12 cellular contexts compared by ENCODE assay signal in genomic region chr4:38583102-38583501, GRCh38.
DNase-seq lines count a peak whose midpoint lies in the region; ATAC-seq and TF ChIP-seq lines count a peak whose summit lies in the region.
"Had no signal": no experiment of that assay in that cellular context is flagged by ENCODE, and none has a peak within 500 bp of the region (broad histone marks: within the 10 kb centered on the region; RNA-seq: fewer than 3 reads in every experiment).

No MANE protein-coding gene starts in this region.

- H3K27ac Mint-ChIP-seq in T-cell: peak overlapping the region; percentile 73 to 85
- peak overlapping the region; percentile 63 to 64 for H3K27ac Mint-ChIP-seq in effector memory CD8-positive, alpha-beta T cell

- no peaks in the 10 kb centered on the region for H3K36me3 ChIP-seq in smooth muscle cell (ENCODE audit: low read depth)

- H3K27me3 Mint-ChIP-seq in T-cell: no peaks in the 10 kb centered on the region
- H3K27me3 Mint-ChIP-seq in effector memory CD8-positive, alpha-beta T cell: no peaks in the 10 kb centered on the region

- H3K9me3 ChIP-seq in smooth muscle cell (replicated peaks; ENCODE audit: low read depth): no peaks in the 10 kb centered on the region
- H3K9me3 ChIP-seq: A549 had no signal

- no peak overlapping the region for H3K4me2 ChIP-seq in smooth muscle cell
- H3K4me2 ChIP-seq: A549 had no signal

- peaks cover 4% of the 10 kb centered on the region for H3K4me1 ChIP-seq in smooth muscle cell (ENCODE audit: low read depth)

- no peaks in the 10 kb centered on the region for H3K36me3 Mint-ChIP-seq in T-cell
- H3K36me3 Mint-ChIP-seq in effector memory CD8-positive, alpha-beta T cell (ENCODE audit: insufficient read depth): no peaks in the 10 kb centered on the region

- H4K20me1 ChIP-seq in smooth muscle cell (ENCODE audit: low read depth): no peaks in the 10 kb centered on the region

- no peaks in the 10 kb centered on the region for H3K27me3 ChIP-seq in smooth muscle cell (ENCODE audit: low read depth)

- TF ChIP-seq CTCF in smooth muscle cell (IDR thresholded peaks at IDR 0.05; ENCODE audit: borderline replicate concordance, insufficient read depth, poor library complexity, severe bottlenecking): no peak

- H3K4me1 Mint-ChIP-seq in T-cell: peaks cover 12 to 19% (median 17%) of the 10 kb centered on the region in 3 donors
- peaks cover 25 to 27% of the 10 kb centered on the region in 2 donors for H3K4me1 Mint-ChIP-seq in effector memory CD8-positive, alpha-beta T cell (ENCODE audit: low read depth in 2 of 2)

- H2AFZ ChIP-seq in smooth muscle cell (ENCODE audit: low read depth): no peak overlapping the region

- H3K79me2 ChIP-seq in smooth muscle cell (ENCODE audit: low read depth): no peaks in the 10 kb centered on the region

- no peak overlapping the region for H3K4me3 ChIP-seq in smooth muscle cell
- H3K4me3 ChIP-seq: A549 had no signal

- peaks cover 0 to 4% (median 0%) of the 10 kb centered on the region in 3 donors for H3K9me3 Mint-ChIP-seq in T-cell
- no peaks in the 10 kb centered on the region for H3K9me3 Mint-ChIP-seq in effector memory CD8-positive, alpha-beta T cell

- H3K27ac ChIP-seq in smooth muscle cell (ENCODE audit: low read depth): peak overlapping the region; percentile 24
- H3K27ac ChIP-seq: A549 had no signal

- ATAC-seq in T-cell (replicated peaks in 1 of 4): peak in 1 of 4 experiments; percentile 70
- peak; percentile 94 for ATAC-seq in effector memory CD8-positive, alpha-beta T cell (replicated peaks)
- no peak for ATAC-seq in HG02885 (IDR thresholded peaks at IDR 0.05; ENCODE audit: poor library complexity, unreplicated experiment)
- no peak for ATAC-seq in HG02840 (IDR thresholded peaks at IDR 0.05; ENCODE audit: low FRiP score, unreplicated experiment)
- ATAC-seq: A549, PC-3 had no signal

- no peaks in the 10 kb centered on the region for H3F3A ChIP-seq in smooth muscle cell (ENCODE audit: low read depth)

- DNase-seq in NCI-H510A treated with DMSO at 0.1 percent for 48 hours (lab: John Stamatoyannopoulos, UW) (peak; percentile 13), NCI-H510A (lab: John Stamatoyannopoulos, UW) (no peak), T-cell (peak in 1 of 34 experiments; percentile 9), smooth muscle cell (lab: John Stamatoyannopoulos, UW; ENCODE audit: unreplicated experiment) (no peak), middle frontal gyrus (ENCODE audit: extremely low spot score, low spot score) (no peak)
- DNase-seq in effector memory CD8-positive, alpha-beta T cell: peak in 2 of 3 experiments; percentile 4 to 12
- DNase-seq: aorta, NCI-H146, PC-3 had no signal

- POLR2A ChIA-PET in T-cell (lab: Charles Lee): no interaction called here

- WGBS in smooth muscle cell (ENCODE audit: low lambda C conversion rate): 12% methylated on average over 2 of the region's 2 CpGs

- H3K4me3 Mint-ChIP-seq in T-cell: no peak overlapping the region
- peak overlapping the region; percentile 39 to 42 for H3K4me3 Mint-ChIP-seq in effector memory CD8-positive, alpha-beta T cell

- CTCF ChIA-PET in T-cell (lab: Charles Lee): no interaction called here

- no peak overlapping the region for H3K9ac ChIP-seq in smooth muscle cell (ENCODE audit: low read depth)

Comparison
In these comparisons a context has a peak if more than half of its experiments do, and no peak if none do; other contexts are left out.
1. DNase-seq: peak in NCI-H510A treated with DMSO at 0.1 percent for 48 hours (single experiment) and effector memory CD8-positive, alpha-beta T cell (2 of 3); none in NCI-H510A (single experiment), smooth muscle cell (single experiment) and middle frontal gyrus (single experiment).
2. H3K4me3 Mint-ChIP-seq: peak in effector memory CD8-positive, alpha-beta T cell (2 of 2); none in T-cell (0 of 3).